ENCODE assay signal across 13 cellular contexts in genomic region chr15:70055601-70056051, GRCh38. TPM values are rescaled to one million over a fixed set of nuclear protein-coding genes. Genes with fewer than 3 reads are reported as not detected.
A peak's percentile ranks its signal among the peaks of the same experiment; 100 is the strongest.
DNase-seq lines count a peak whose midpoint lies in the region; ATAC-seq and TF ChIP-seq lines count a peak whose summit lies in the region.
"Had no signal": no experiment of that assay in that cellular context is flagged by ENCODE, and none has a peak within 500 bp of the region (broad histone marks: within the 10 kb centered on the region; RNA-seq: fewer than 3 reads in every experiment).

No MANE protein-coding gene starts in this region.

- peak overlapping the region; percentile 11; the same call in 1 of the 2 replicates for H3K27ac ChIP-seq in WERI-Rb-1
- no peak overlapping the region for H3K27ac ChIP-seq in neural progenitor cell
- no peak overlapping the region for H3K27ac ChIP-seq in naive thymus-derived CD4-positive, alpha-beta T cell (ENCODE audit: low read depth, low read length)

- H4K20me1 ChIP-seq in neural progenitor cell (ENCODE audit: low read depth) = peaks cover 5% of the 10 kb centered on the region

- peaks cover 98% of the 10 kb centered on the region for H3K36me3 ChIP-seq in WERI-Rb-1
- no peaks in the 10 kb centered on the region for H3K36me3 ChIP-seq in neural progenitor cell
- H3K36me3 ChIP-seq in naive thymus-derived CD4-positive, alpha-beta T cell (ENCODE audit: control insufficient read depth in 2 of 3, insufficient read depth in 3 of 3, low read length in 3 of 3) = peaks cover 28 to 98% (median 47%) of the 10 kb centered on the region in 3 experiments

- TF ChIP-seq CTCF in WERI-Rb-1 (IDR thresholded peaks at IDR 0.05; ENCODE audit: low read depth, low read length) (peak; percentile 17; the same call in 1 of the 2 replicates), neural progenitor cell (IDR thresholded peaks at IDR 0.05) (no peak)

- intact Hi-C loops in cardiac septum (cut with DNase I) = no loop called here
- intact Hi-C loops in Right ventricle myocardium inferior (cut with DNase I) = no loop called here
- intact Hi-C loops in naive thymus-derived CD4-positive, alpha-beta T cell (cut with micrococcal nuclease) = no loop called here

- ATAC-seq in Right ventricle myocardium inferior = no peak
- ATAC-seq in naive thymus-derived CD4-positive, alpha-beta T cell = no peak
- no peak for ATAC-seq in HG03108 (IDR thresholded peaks at IDR 0.05; ENCODE audit: unreplicated experiment)

- POLR2A ChIA-PET in naive thymus-derived CD4-positive, alpha-beta T cell (lab: Charles Lee) = interaction anchor here (1.4 kb wide), 1 partner anchor 12 kb away, joined by 3 read pairs; no protein-coding TSS in a partner anchor

- no peaks in the 10 kb centered on the region for H3K9me3 Mint-ChIP-seq in neural progenitor cell
- H3K9me3 Mint-ChIP-seq in naive thymus-derived CD4-positive, alpha-beta T cell = no peaks in the 10 kb centered on the region
- H3K9me3 Mint-ChIP-seq: activated T-helper 2 cell treated with anti-CD3 and anti-CD28 coated beads, Interferon-gamma antibody, Interleukin-2, Interleukin-4, amounts not matched to agents 10 μg/mL and 5 μg/mL and 100 μg/mL, durations not matched to agents 14 hours and 24 hours and 36 hours had no signal

- H3K9ac ChIP-seq in neural progenitor cell = no peak overlapping the region

- H3K4me1 ChIP-seq in neural progenitor cell = no peaks in the 10 kb centered on the region
- no peaks in the 10 kb centered on the region for H3K4me1 ChIP-seq in naive thymus-derived CD4-positive, alpha-beta T cell (ENCODE audit: control insufficient read depth in 2 of 2, insufficient read depth in 2 of 2, low read length in 2 of 2)

- no peak overlapping the region for H2AFZ ChIP-seq in neural progenitor cell (replicated peaks)

- H3K4me3 ChIP-seq in WERI-Rb-1 (ENCODE audit: low read depth, low read length) (no peak overlapping the region), neural progenitor cell (no peak overlapping the region)
- no peak overlapping the region for H3K4me3 ChIP-seq in naive thymus-derived CD4-positive, alpha-beta T cell (ENCODE audit: low read length)

- H3K79me2 ChIP-seq in neural progenitor cell (ENCODE audit: low read depth) = no peaks in the 10 kb centered on the region

- H3K36me3 Mint-ChIP-seq in neural progenitor cell = peaks cover 39% of the 10 kb centered on the region
- peaks cover 17 to 65% (median 26%) of the 10 kb centered on the region in 5 donors for H3K36me3 Mint-ChIP-seq in naive thymus-derived CD4-positive, alpha-beta T cell

- no peak overlapping the region for H3K4me2 ChIP-seq in neural progenitor cell

- CTCF ChIA-PET in naive thymus-derived CD4-positive, alpha-beta T cell (lab: Charles Lee) = no interaction called here

- H3F3A ChIP-seq in neural progenitor cell (ENCODE audit: low read depth) = no peaks in the 10 kb centered on the region

- peaks cover 10% of the 10 kb centered on the region for H3K4me1 Mint-ChIP-seq in neural progenitor cell
- H3K4me1 Mint-ChIP-seq in naive thymus-derived CD4-positive, alpha-beta T cell = peaks cover 0 to 4% (median 0%) of the 10 kb centered on the region in 7 donors

- no peaks in the 10 kb centered on the region for H3K27me3 ChIP-seq in WERI-Rb-1 (ENCODE audit: insufficient read depth, low read depth, severe bottlenecking)
- no peaks in the 10 kb centered on the region for H3K27me3 ChIP-seq in neural progenitor cell
- H3K27me3 ChIP-seq in naive thymus-derived CD4-positive, alpha-beta T cell (ENCODE audit: control insufficient read depth in 2 of 2, insufficient read depth in 2 of 2, low read length in 2 of 2) = no peaks in the 10 kb centered on the region

- H3K9me3 ChIP-seq in WERI-Rb-1 (ENCODE audit: severe bottlenecking) (no peaks in the 10 kb centered on the region), neural progenitor cell (ENCODE audit: low read depth) (no peaks in the 10 kb centered on the region)
- no peaks in the 10 kb centered on the region for H3K9me3 ChIP-seq in naive thymus-derived CD4-positive, alpha-beta T cell (ENCODE audit: control insufficient read depth in 2 of 3, low read length in 3 of 3)

- H3K4me3 Mint-ChIP-seq in neural progenitor cell = peak overlapping the region; percentile 53
- no peak overlapping the region for H3K4me3 Mint-ChIP-seq in naive thymus-derived CD4-positive, alpha-beta T cell

- DNase-seq in cardiac septum (ENCODE audit: low spot score) (peak; percentile 41), Right ventricle myocardium inferior (ENCODE audit: missing footprints) (no peak), WERI-Rb-1 (peak; percentile 36), neural progenitor cell (ENCODE audit: low spot score) (no peak), activated gamma-delta T cell (lab: John Stamatoyannopoulos, UW) (no peak), amniotic stem cell (lab: John Stamatoyannopoulos, UW) (no peak)
- no peak for DNase-seq in naive thymus-derived CD4-positive, alpha-beta T cell
- DNase-seq: foreskin melanocyte, NCI-H146, NCI-H446, SHP77 had no signal

- peaks cover 10% of the 10 kb centered on the region for H3K27me3 Mint-ChIP-seq in neural progenitor cell (ENCODE audit: insufficient read depth, low read depth)
- no peaks in the 10 kb centered on the region for H3K27me3 Mint-ChIP-seq in naive thymus-derived CD4-positive, alpha-beta T cell

- no peak overlapping the region for H3K27ac Mint-ChIP-seq in neural progenitor cell
- peak overlapping the region in 1 of 9 donors; percentile 62 for H3K27ac Mint-ChIP-seq in naive thymus-derived CD4-positive, alpha-beta T cell
- H3K27ac Mint-ChIP-seq: activated T-helper 2 cell treated with anti-CD3 and anti-CD28 coated beads, Interferon-gamma antibody, Interleukin-2, Interleukin-4, amounts not matched to agents 10 μg/mL and 5 μg/mL and 100 μg/mL, durations not matched to agents 14 hours and 24 hours and 36 hours had no signal

RNA-seq across cellular contexts. Expression of gene TLE3, which starts 42.1 kb away (rescaled TPM):
- total RNA-seq in cardiac septum = 32.6 TPM
- total RNA-seq in Right ventricle myocardium inferior = 14.1 TPM
- total RNA-seq in neural progenitor cell (ENCODE audit: low replicate concordance) = 22.1 and 78.5 TPM in 2 replicates
- 100 to 1,000 TPM in 4 of 5 experiments, 10 to 100 TPM in 1; 84.5 to 183 (median 120) TPM for total RNA-seq in naive thymus-derived CD4-positive, alpha-beta T cell
- 10 to 100 TPM; 15.2 to 41.4 TPM for polyA plus RNA-seq in naive thymus-derived CD4-positive, alpha-beta T cell

Comparison
In these comparisons a context has a peak if more than half of its experiments do, and no peak if none do; other contexts are left out.
1. DNase-seq: peak in cardiac septum (single experiment) and WERI-Rb-1 (single experiment); none in Right ventricle myocardium inferior (single experiment), neural progenitor cell (single experiment), naive thymus-derived CD4-positive, alpha-beta T cell (0 of 9), activated gamma-delta T cell (single experiment) and amniotic stem cell (single experiment).